Comparison of ENCODE assay signal across 27 cellular contexts in genomic region chr19:11244846-11245589, GRCh38. TPM values are rescaled to one million over a fixed set of nuclear protein-coding genes. Genes with fewer than 3 reads are reported as not detected.
"Had no signal": no experiment of that assay in that cellular context is flagged by ENCODE, and none has a peak within 500 bp of the region (broad histone marks: within the 10 kb centered on the region; RNA-seq: fewer than 3 reads in every experiment).

No MANE protein-coding gene starts in this region.

- H3K36me3 Mint-ChIP-seq: activated naive CD4-positive, alpha-beta T cell treated with anti-CD3 and anti-CD28 coated beads, Interleukin-2, amount 50 U/mL, for 72 hours had no signal

- H3K4me1 ChIP-seq: pancreas, uterus had no signal

- H3K4me3 ChIP-seq: gastroesophageal sphincter, pancreas, psoas muscle, testis, uterus had no signal

- ATAC-seq: activated naive CD4-positive, alpha-beta T cell treated with anti-CD3 and anti-CD28 coated beads, Interleukin-2, amount 50 U/mL, for 72 hours; activated T-cell treated with anti-CD3 and anti-CD28 coated beads, Interleukin-2, amount 50 U/mL, for 72 hours; gastroesophageal sphincter; left lobe of liver; pancreas; psoas muscle had no signal

- H3K9me3 ChIP-seq: gastroesophageal sphincter, pancreas, psoas muscle, testis, uterus had no signal

- H3K9me3 Mint-ChIP-seq: activated B cell treated with CpG ODN at 0.5 μM for 24 hours; activated naive CD4-positive, alpha-beta T cell treated with anti-CD3 and anti-CD28 coated beads, Interleukin-2, amount 50 U/mL, for 72 hours; activated T-cell treated with anti-CD3 and anti-CD28 coated beads, Interleukin-2, amount 50 U/mL, for 72 hours; central memory CD8-positive, alpha-beta T cell; nephron progenitor cell; T-helper 2 cell treated with Interferon-gamma antibody and Interleukin-4, amounts not matched to agents 5 μg/mL and 100 μg/mL, for 36 hours had no signal

- DNase-seq: activated B cell treated with CpG ODN at 0.5 μM for 24 hours; activated CD4-positive, alpha-beta T cell treated with anti-CD3 and anti-CD28 coated beads, Interleukin-2, amount 50 U/mL, for 1 hour; activated naive CD4-positive, alpha-beta T cell; activated T-cell treated with anti-CD3 and anti-CD28 coated beads for 4 hours; activated T-cell treated with anti-CD3 and anti-CD28 coated beads, Interleukin-2, amount 50 U/mL, for 72 hours; effector CD8-positive, alpha-beta T cell; erythroblast; head of caudate nucleus; mammary epithelial cell; nephron progenitor cell; pancreas; psoas muscle; stimulated activated CD4-positive, alpha-beta T cell treated with anti-CD3 and anti-CD28 coated beads, Interleukin-2, amount 100 ng/mL, for 48 hours; stimulated activated naive CD4-positive, alpha-beta T cell treated with Interleukin-2 at 50 U/mL for 16 hours; T-helper 1 cell; testis; trophoblast cell; uterus had no signal

- H3K27ac ChIP-seq: pancreas, psoas muscle, testis, uterus had no signal

- H3K36me3 ChIP-seq: uterus had no signal

- H3K27me3 ChIP-seq: gastroesophageal sphincter, pancreas, testis, uterus had no signal

- H3K27ac Mint-ChIP-seq: activated B cell treated with CpG ODN at 0.5 μM for 24 hours; activated naive CD4-positive, alpha-beta T cell treated with anti-CD3 and anti-CD28 coated beads, Interleukin-2, amount 50 U/mL, for 72 hours; activated T-cell treated with anti-CD3 and anti-CD28 coated beads, Interleukin-2, amount 50 U/mL, for 72 hours; nephron progenitor cell; T-helper 2 cell treated with Interferon-gamma antibody and Interleukin-4, amounts not matched to agents 5 μg/mL and 100 μg/mL, for 36 hours had no signal

- H3K4me3 Mint-ChIP-seq: activated B cell treated with CpG ODN at 0.5 μM for 24 hours; activated T-cell treated with anti-CD3 and anti-CD28 coated beads, Interleukin-2, amount 50 U/mL, for 72 hours; central memory CD8-positive, alpha-beta T cell; nephron progenitor cell; T-helper 2 cell treated with Interferon-gamma antibody and Interleukin-4, amounts not matched to agents 5 μg/mL and 100 μg/mL, for 36 hours had no signal

RNA-seq across cellular contexts. Expression of gene ANGPTL8, which starts 5.6 kb away (rescaled TPM):
- total RNA-seq: activated B cell treated with CpG ODN at 0.5 μM for 24 hours; activated naive CD4-positive, alpha-beta T cell treated with anti-CD3 and anti-CD28 coated beads, Interleukin-2, amount 50 U/mL, for 72 hours; activated T-cell treated with anti-CD3 and anti-CD28 coated beads, Interleukin-2, amount 50 U/mL, for 72 hours; bronchial epithelial cell; dermis microvascular lymphatic vessel endothelial cell; kidney epithelial cell; mammary epithelial cell; testis had no signal

RNA-seq across cellular contexts. Expression of gene TSPAN16, which starts 50.9 kb away (rescaled TPM):
- total RNA-seq: activated B cell treated with CpG ODN at 0.5 μM for 24 hours; activated naive CD4-positive, alpha-beta T cell treated with anti-CD3 and anti-CD28 coated beads, Interleukin-2, amount 50 U/mL, for 72 hours; activated T-cell treated with anti-CD3 and anti-CD28 coated beads, Interleukin-2, amount 50 U/mL, for 72 hours; bronchial epithelial cell; dermis microvascular lymphatic vessel endothelial cell; gastroesophageal sphincter; kidney epithelial cell; left lobe of liver; mammary epithelial cell; mucosa of gallbladder; pancreas; psoas muscle; uterus had no signal
